ENCODE assay signal across 1 cellular context in genomic region chr6:106628658-106629102, GRCh38.
TF ChIP-seq lines count a peak whose summit lies in the region.

No MANE protein-coding gene starts in this region.

TF ChIP-seq in GM23338, 12 proteins besides CTCF, POLR2A, EP300 and RAD21 (continued from another document):
- TF ChIP-seq ZNF462 (CRISPR knock-in tag; IDR thresholded peaks at IDR 0.05) (no peak), ZNF331 (CRISPR knock-in tag; IDR thresholded peaks at IDR 0.05; ENCODE audit: low read depth) (no peak), JUNB (IDR thresholded peaks at IDR 0.05; ENCODE audit: unreplicated experiment) (no peak)
